In the genomic region with DNA sequence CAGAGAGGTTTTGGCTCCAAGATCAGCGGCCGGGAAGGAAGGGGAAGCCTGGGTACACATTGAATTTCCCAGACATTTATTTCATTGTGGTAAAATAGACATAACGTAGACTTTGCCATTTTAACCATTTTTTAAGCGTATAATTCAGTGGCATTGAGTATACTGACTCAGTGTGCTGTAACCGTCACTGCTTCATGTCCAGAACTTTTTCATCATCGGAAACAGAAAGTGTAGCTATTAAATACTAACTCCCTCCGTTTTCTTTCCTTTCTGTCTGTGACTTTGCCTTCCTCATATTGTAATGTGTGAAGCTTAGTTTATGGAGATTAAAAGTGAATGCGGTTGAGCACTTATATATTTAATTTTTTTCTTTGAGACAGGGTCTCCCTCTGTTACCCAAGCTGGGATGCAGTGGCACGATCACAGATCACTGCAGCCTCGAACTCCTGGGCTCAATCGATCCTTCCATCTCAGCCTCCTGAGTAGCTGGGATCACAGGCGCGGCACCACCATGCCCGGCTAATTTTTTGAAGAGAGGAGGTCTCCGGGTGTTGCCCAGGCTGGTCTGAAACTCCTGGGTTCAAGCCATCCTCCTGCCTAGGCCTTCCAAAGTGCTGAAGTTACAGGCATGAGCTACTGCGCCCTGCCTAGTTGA, we compare ENCODE assay signal across 9 cellular contexts. TPM values are rescaled to one million over a fixed set of nuclear protein-coding genes. Genes with fewer than 3 reads are reported as not detected.
DNase-seq lines count a peak whose midpoint lies in the region; ATAC-seq and TF ChIP-seq lines count a peak whose summit lies in the region.
"Had no signal": no experiment of that assay in that cellular context is flagged by ENCODE, and none has a peak within 500 bp of the region (broad histone marks: within the 10 kb centered on the region; RNA-seq: fewer than 3 reads in every experiment).

No MANE protein-coding gene starts in this region.

- H3K18ac ChIP-seq in H9 (ENCODE audit: insufficient read length, low read depth, low read length): no peak overlapping the region

- H3K9ac ChIP-seq in H9 (ENCODE audit: extremely low read depth, insufficient read length, low read length) (peak overlapping the region; percentile 95), smooth muscle cell (ENCODE audit: low read depth) (peak overlapping the region; percentile 99)

- H3K23ac ChIP-seq in H9 (ENCODE audit: insufficient read length, low read depth, low read length): no peak overlapping the region

- no peak overlapping the region for H2AK5ac ChIP-seq in H9 (ENCODE audit: insufficient read length, low read length)

- no peaks in the 10 kb centered on the region for H3K23me2 ChIP-seq in H9 (ENCODE audit: insufficient read length, low read depth, low read length, poor library complexity, severe bottlenecking)

- POLR2A ChIA-PET in activated B cell treated with CpG ODN at 0.5 μM for 24 hours (lab: Charles Lee): interaction anchor here (0.6 to 5.0 kb wide), 6 partner anchors 28 to 502 kb away, joined by 3 to 56 read pairs (median 5); a partner anchor contains a TSS

- no peak overlapping the region for H2BK15ac ChIP-seq in H9 (ENCODE audit: low read depth, low read length)

- H3K14ac ChIP-seq in H9 (ENCODE audit: insufficient read depth, low read length): no peak overlapping the region

- CTCF ChIA-PET in activated B cell treated with CpG ODN at 0.5 μM for 24 hours (lab: Charles Lee): interaction anchor here (0.6 to 2.9 kb wide), 4 partner anchors 33 to 92 kb away, joined by 3 to 8 read pairs (median 3); a partner anchor contains a TSS

- H3K27me3 Mint-ChIP-seq in H9 (ENCODE audit: low read depth) (no peaks in the 10 kb centered on the region; the same call in 1 of the 2 replicates), activated B cell treated with CpG ODN at 0.5 μM for 24 hours (no peaks in the 10 kb centered on the region)

- H3K4me3 ChIP-seq in iPS DF 6.9 (ENCODE audit: low read length) (peak overlapping the region; percentile 79; the same call in 1 of the 2 replicates), smooth muscle cell (peak overlapping the region; percentile 95)

- H2AFZ ChIP-seq in H9 (ENCODE audit: low read length) (no peak overlapping the region), smooth muscle cell (ENCODE audit: low read depth) (no peak overlapping the region)

- peak overlapping the region; percentile 75 for H3K4me2 ChIP-seq in H9 (ENCODE audit: insufficient read depth, insufficient read length, low read length)
- peak overlapping the region; percentile 99 for H3K4me2 ChIP-seq in smooth muscle cell

- peaks cover 10% of the 10 kb centered on the region for H3K4me1 ChIP-seq in H9 (ENCODE audit: insufficient read depth, low read length)
- H3K4me1 ChIP-seq in iPS DF 6.9 (ENCODE audit: control insufficient read depth, insufficient read depth, low read length): peaks cover 3% of the 10 kb centered on the region; the same call in 1 of the 2 replicates
- peaks cover 46% of the 10 kb centered on the region for H3K4me1 ChIP-seq in smooth muscle cell (ENCODE audit: low read depth)

- H2BK5ac ChIP-seq in H9 (ENCODE audit: insufficient read length, low read length): no peak overlapping the region

- no peak for ATAC-seq in activated B cell treated with CpG ODN at 0.5 μM for 24 hours (ENCODE audit: low read depth)
- ATAC-seq in GM21786 (IDR thresholded peaks at IDR 0.05; ENCODE audit: unreplicated experiment): no peak
- no peak for ATAC-seq in GM19463 (IDR thresholded peaks at IDR 0.05; ENCODE audit: unreplicated experiment)
- no peak for ATAC-seq in GM21528 (IDR thresholded peaks at IDR 0.05; ENCODE audit: low FRiP score, unreplicated experiment)

- H3K4me1 Mint-ChIP-seq in H9 (peaks cover 52 to 60% of the 10 kb centered on the region in 2 experiments), activated B cell treated with CpG ODN at 0.5 μM for 24 hours (peaks cover 50% of the 10 kb centered on the region)

- H3K36me3 ChIP-seq in iPS DF 6.9 (ENCODE audit: control insufficient read depth, insufficient read depth, low read length) (no peaks in the 10 kb centered on the region), smooth muscle cell (ENCODE audit: low read depth) (peaks cover 5% of the 10 kb centered on the region)

- H3K27ac ChIP-seq in H9 (ENCODE audit: insufficient read length, low read depth, low read length): no peak overlapping the region
- no peak overlapping the region for H3K27ac ChIP-seq in iPS DF 6.9 (ENCODE audit: low read length)
- H3K27ac ChIP-seq in smooth muscle cell (ENCODE audit: low read depth): peak overlapping the region; percentile 94

- H3K27ac Mint-ChIP-seq in H9: peak overlapping the region; percentile 42 to 96 (median 89)
- H3K27ac Mint-ChIP-seq in activated B cell treated with CpG ODN at 0.5 μM for 24 hours: peak overlapping the region; percentile 79

- no peaks in the 10 kb centered on the region for H3K79me1 ChIP-seq in H9 (ENCODE audit: insufficient read depth, low read depth, low read length, poor library complexity, severe bottlenecking)

- peaks cover 2% of the 10 kb centered on the region for H3F3A ChIP-seq in smooth muscle cell (ENCODE audit: low read depth)

- no CpG with 5 or more reads among the region's 16 CpGs for WGBS in H9 (ENCODE audit: extremely low coverage, insufficient read length, low lambda C conversion rate)
- WGBS in iPS DF 6.9 (ENCODE audit: insufficient coverage, insufficient read length): no CpG with 5 or more reads among the region's 16 CpGs
- WGBS in smooth muscle cell (ENCODE audit: low lambda C conversion rate): 40% methylated on average over 16 of the region's 16 CpGs

- H3K9me3 Mint-ChIP-seq in H9 (0 out of 5 replicates have a peak, but pooled peaks cover 0 to 3% of the 10 kb centered on the region in 2 experiments), activated B cell treated with CpG ODN at 0.5 μM for 24 hours (no peaks in the 10 kb centered on the region)

- H3K4me3 Mint-ChIP-seq in H9 (peak overlapping the region; percentile 96 to 99), activated B cell treated with CpG ODN at 0.5 μM for 24 hours (peak overlapping the region; percentile 98)

- no peaks in the 10 kb centered on the region for H3K27me3 ChIP-seq in H9 (ENCODE audit: insufficient read depth, low read length)
- H3K27me3 ChIP-seq in iPS DF 6.9 (ENCODE audit: control insufficient read depth, insufficient read depth, low read length): no peaks in the 10 kb centered on the region
- H3K27me3 ChIP-seq in smooth muscle cell (ENCODE audit: low read depth): no peaks in the 10 kb centered on the region

- H2BK12ac ChIP-seq in H9 (ENCODE audit: insufficient read length, low read depth, low read length): no peak overlapping the region

- H3K36me3 Mint-ChIP-seq in H9 (ENCODE audit: insufficient read depth in 1 of 3, low read depth in 3 of 3) (peaks cover 23 to 35% (median 31%) of the 10 kb centered on the region in 3 experiments), activated B cell treated with CpG ODN at 0.5 μM for 24 hours (ENCODE audit: low read depth) (peaks cover 42% of the 10 kb centered on the region)

- H3K9me3 ChIP-seq in H9 (ENCODE audit: control insufficient read depth, low read depth, low read length) (no peaks in the 10 kb centered on the region), iPS DF 6.9 (ENCODE audit: control insufficient read depth, insufficient read depth, low read length) (no peaks in the 10 kb centered on the region), smooth muscle cell (replicated peaks; ENCODE audit: low read depth) (no peaks in the 10 kb centered on the region)

- H4K91ac ChIP-seq in H9 (ENCODE audit: insufficient read length, low read depth, low read length): no peak overlapping the region

- H4K5ac ChIP-seq in H9 (ENCODE audit: insufficient read length, low read depth, low read length): no peak overlapping the region

- no peak overlapping the region for H3T11ph ChIP-seq in H9 (ENCODE audit: low read length)

- TF ChIP-seq CTCF in H9 (conservative IDR thresholded peaks at IDR 0.05) (no peak), activated B cell treated with CpG ODN at 0.5 μM for 24 hours (IDR thresholded peaks at IDR 0.05) (no peak), smooth muscle cell (IDR thresholded peaks at IDR 0.05; ENCODE audit: borderline replicate concordance, insufficient read depth, poor library complexity, severe bottlenecking) (no peak)

- H3K4ac ChIP-seq in H9 (ENCODE audit: low read depth, low read length): no peak overlapping the region

- H3K79me2 ChIP-seq in H9 (ENCODE audit: insufficient read depth, low read length) (peaks cover 56% of the 10 kb centered on the region), smooth muscle cell (ENCODE audit: low read depth) (peaks cover 61% of the 10 kb centered on the region)

- H4K8ac ChIP-seq in H9 (replicated peaks; ENCODE audit: insufficient read length, low read depth, low read length): no peak overlapping the region

- DNase-seq in H9 (no peak), activated B cell treated with CpG ODN at 0.5 μM for 24 hours (no peak), iPS DF 6.9 (ENCODE audit: low read depth, low spot score) (no peak), smooth muscle cell (lab: John Stamatoyannopoulos, UW; ENCODE audit: unreplicated experiment) (no peak), H4 (ENCODE audit: low spot score) (no peak)

- peaks cover 4% of the 10 kb centered on the region for H4K20me1 ChIP-seq in H9 (ENCODE audit: control insufficient read depth, insufficient read depth, insufficient read length)
- H4K20me1 ChIP-seq in smooth muscle cell (ENCODE audit: low read depth): peaks cover 59% of the 10 kb centered on the region

- no peak overlapping the region for H2BK120ac ChIP-seq in H9 (ENCODE audit: low read depth, low read length, poor library complexity, severe bottlenecking)

- intact Hi-C loops in activated B cell treated with CpG ODN at 0.5 μM for 24 hours (cut with micrococcal nuclease): no loop called here

- H2BK20ac ChIP-seq in H9 (ENCODE audit: low read depth, low read length, poor library complexity, severe bottlenecking): no peak overlapping the region

- H3K56ac ChIP-seq in H9 (ENCODE audit: insufficient read length, low read depth, low read length): no peak overlapping the region

RNA-seq across cellular contexts. Expression of a gene that starts 1.4 kb away (rescaled TPM):
- total RNA-seq in H9 (2021) (458 and 468 TPM in 2 replicates), activated B cell treated with CpG ODN at 0.5 μM for 24 hours (282 and 287 TPM in 2 replicates), smooth muscle cell (44.3 and 54.9 TPM in 2 replicates)
- 143 and 156 TPM in 2 replicates for polyA plus RNA-seq in smooth muscle cell
- 60.8 and 75.1 TPM in 2 replicates for total RNA-seq in H4 (2014; rRNA removed; shearing (Covaris generic))

RNA-seq across cellular contexts. Expression of a gene that starts 33.1 kb away (rescaled TPM):
- total RNA-seq in H9 (2021): 23.1 and 27.5 TPM in 2 replicates
- 24.8 and 25.6 TPM in 2 replicates for total RNA-seq in activated B cell treated with CpG ODN at 0.5 μM for 24 hours
- total RNA-seq in smooth muscle cell: 22.2 and 22.5 TPM in 2 replicates
- 24.4 and 32.5 TPM in 2 replicates for polyA plus RNA-seq in smooth muscle cell
- total RNA-seq in H4 (2014; rRNA removed; shearing (Covaris generic)): 28.0 and 30.6 TPM in 2 replicates

RNA-seq across cellular contexts. Expression of a gene that starts 56.0 kb away (rescaled TPM):
- total RNA-seq in H9 (2021): 106 and 107 TPM in 2 replicates
- total RNA-seq in activated B cell treated with CpG ODN at 0.5 μM for 24 hours: 92.1 and 100 TPM in 2 replicates
- total RNA-seq in smooth muscle cell: 12.9 and 28.9 TPM in 2 replicates
- polyA plus RNA-seq in smooth muscle cell: 137 and 148 TPM in 2 replicates
- 9.9 and 11.8 TPM in 2 replicates for total RNA-seq in H4 (2014; rRNA removed; shearing (Covaris generic))

RNA-seq across cellular contexts. Expression of a gene that starts 56.3 kb away (rescaled TPM):
- total RNA-seq in H9 (2021) (0.44 TPM in 2 replicates), activated B cell treated with CpG ODN at 0.5 μM for 24 hours (0.29 and 0.49 TPM in 2 replicates), smooth muscle cell (not detected in 2 replicates)
- 0.18 and 0.74 TPM in 2 replicates for polyA plus RNA-seq in smooth muscle cell
- not detected in 2 replicates for total RNA-seq in H4 (2014; rRNA removed; shearing (Covaris generic))
- total RNA-seq: dermis blood vessel endothelial cell had no signal
